In genomic region chr18:48077291-48077690, GRCh38 we compare ENCODE assay signal across 24 cellular contexts.
DNase-seq lines count a peak whose midpoint lies in the region; ATAC-seq, FAIRE-seq and TF ChIP-seq lines count a peak whose summit lies in the region.
"Had no signal": no experiment of that assay in that cellular context is flagged by ENCODE, and none has a peak within 500 bp of the region (broad histone marks: within the 10 kb centered on the region; RNA-seq: fewer than 3 reads in every experiment).

No MANE protein-coding gene starts in this region.

- H3K4me1 ChIP-seq in HEK293 (ENCODE audit: control insufficient read depth, insufficient read depth, low read length) (no peaks in the 10 kb centered on the region), foreskin keratinocyte (peaks cover 5% of the 10 kb centered on the region), small intestine (ENCODE audit: control insufficient read depth in 2 of 2, insufficient read depth in 1 of 2, low read depth in 1 of 2, low read length in 1 of 2) (no peaks in the 10 kb centered on the region)

- ATAC-seq in foreskin keratinocyte (peak; percentile 49), GM21423 (IDR thresholded peaks at IDR 0.05; ENCODE audit: unreplicated experiment) (no peak), GM18907 (IDR thresholded peaks at IDR 0.05; ENCODE audit: unreplicated experiment) (no peak), GM21515 (IDR thresholded peaks at IDR 0.05; ENCODE audit: unreplicated experiment) (no peak)

- H3K4me3 ChIP-seq in HEK293 (ENCODE audit: low read depth, low read length) (no peak overlapping the region), bronchial epithelial cell (ENCODE audit: low read depth, low read length) (no peak overlapping the region), small intestine (ENCODE audit: low read depth in 1 of 2, low read length in 2 of 2) (no peak overlapping the region)
- H3K4me3 ChIP-seq: BLaER1 had no signal

- H3K36me3 ChIP-seq in HEK293 (ENCODE audit: control insufficient read depth in 2 of 2, insufficient read depth in 1 of 2, low read length in 2 of 2), result no peaks in the 10 kb centered on the region
- H3K36me3 ChIP-seq in bronchial epithelial cell (ENCODE audit: control insufficient read depth, insufficient read depth, low read length), result no peaks in the 10 kb centered on the region
- no peaks in the 10 kb centered on the region for H3K36me3 ChIP-seq in small intestine (ENCODE audit: control insufficient read depth in 2 of 2, insufficient read depth in 2 of 2, low read length in 2 of 2)
- H3K36me3 ChIP-seq: BLaER1 had no signal

- H3K27me3 ChIP-seq in bronchial epithelial cell (ENCODE audit: control insufficient read depth, insufficient read depth, low read length) (no peaks in the 10 kb centered on the region), foreskin keratinocyte (no peaks in the 10 kb centered on the region), small intestine (ENCODE audit: control insufficient read depth in 2 of 2, insufficient read depth in 2 of 2, low read length in 2 of 2) (no peaks in the 10 kb centered on the region)
- H3K27me3 ChIP-seq: BLaER1 had no signal

- POLR2A ChIA-PET in HEK293 (lab: Yijun Ruan, JAX), result interaction anchor here (0.5 kb wide), 1 partner anchor 83 kb away, joined by 3 read pairs; no protein-coding TSS in a partner anchor

- 29 to 70% (median 58%) methylated on average over 8 of the region's 8 CpGs for WGBS in small intestine, 3 donors

- CTCF ChIA-PET in HEK293 (lab: Yijun Ruan, JAX), result interaction anchor here (0.5 kb wide), 1 partner anchor 39 kb away, joined by 4 read pairs; no protein-coding TSS in a partner anchor

- no peak for FAIRE-seq in bronchial epithelial cell (lab: Jason Lieb, UNC)
- no peak for FAIRE-seq in small intestine (lab: Jason Lieb, UNC)
- FAIRE-seq: A204.1, GM18507, H1, RCC 7860 had no signal

- TF ChIP-seq CTCF in HEK293 (tag by site-specific recombination; IDR thresholded peaks at IDR 0.05) (no peak), bronchial epithelial cell (IDR thresholded peaks at IDR 0.05; ENCODE audit: insufficient read depth, low read length, severe bottlenecking) (no peak), foreskin keratinocyte (conservative IDR thresholded peaks at IDR 0.05) (no peak)

- DNase-seq in bronchial epithelial cell (ENCODE audit: low read depth), result peak; percentile 43
- no peak for DNase-seq in foreskin keratinocyte
- peak; percentile 39 for DNase-seq in small intestine
- DNase-seq in DMS153 treated with DMSO at 0.1 percent for 48 hours (lab: John Stamatoyannopoulos, UW; ENCODE audit: unreplicated experiment), result no peak
- DNase-seq: CD4-positive, CD25-positive, alpha-beta regulatory T cell; DMS153; HCEC 1CT; IMR-90; NCI-H1092; NCI-H1436 treated with DMSO at 0.1 percent for 48 hours; NCI-H187 treated with DMSO at 0.1 percent for 48 hours; NCI-H524; NCI-H748 treated with DMSO at 0.1 percent for 48 hours; SK-N-SH had no signal

- no peak overlapping the region for H3K27ac ChIP-seq in HEK293 (ENCODE audit: extremely low read depth, low read depth, low read length)
- H3K27ac ChIP-seq in foreskin keratinocyte, result peak overlapping the region; percentile 28
- H3K27ac ChIP-seq in small intestine (ENCODE audit: low read depth in 1 of 2, low read length in 1 of 2), result no peak overlapping the region
- H3K27ac ChIP-seq: BLaER1, KMS-11 had no signal

- no peaks in the 10 kb centered on the region for H3K9me3 ChIP-seq in HEK293 (ENCODE audit: control insufficient read depth, insufficient read depth, low read depth, low read length)
- H3K9me3 ChIP-seq in small intestine (ENCODE audit: control insufficient read depth, low read depth), result no peaks in the 10 kb centered on the region
- H3K9me3 ChIP-seq: BLaER1, SK-N-SH had no signal

TF ChIP-seq in HEK293, 187 proteins besides CTCF, POLR2A, EP300 and RAD21:
- TF ChIP-seq ZSCAN23 (tag by site-specific recombination; IDR thresholded peaks at IDR 0.05) (no peak), KLF1 (tag by site-specific recombination; IDR thresholded peaks at IDR 0.05) (peak; percentile 43; the same call in 1 of the 2 replicates), PRDM1 (tag by site-specific recombination; IDR thresholded peaks at IDR 0.05) (no peak), ZNF16 (tag by site-specific recombination; IDR thresholded peaks at IDR 0.05; ENCODE audit: low read depth) (no peak), ZNF514 (tag by site-specific recombination; IDR thresholded peaks at IDR 0.05) (no peak), FEZF1 (tag by site-specific recombination; IDR thresholded peaks at IDR 0.05) (no peak), PRDM2 (tag by site-specific recombination; IDR thresholded peaks at IDR 0.05; ENCODE audit: borderline replicate concordance) (no peak), ZBTB17 (tag by site-specific recombination; IDR thresholded peaks at IDR 0.05) (no peak), EGR2 (tag by site-specific recombination; IDR thresholded peaks at IDR 0.05; ENCODE audit: low read depth) (no peak)

Comparison
In these comparisons a context has a peak if more than half of its experiments do, and no peak if none do; other contexts are left out.
1. DNase-seq: peak in bronchial epithelial cell (single experiment) and small intestine (single experiment); none in foreskin keratinocyte (0 of 2) and DMS153 treated with DMSO at 0.1 percent for 48 hours (single experiment).